In genomic region chr9:124660341-124660801, GRCh38 we compare ENCODE assay signal across 8 cellular contexts.
A peak's percentile ranks its signal among the peaks of the same experiment; 100 is the strongest.
DNase-seq lines count a peak whose midpoint lies in the region; ATAC-seq, FAIRE-seq and TF ChIP-seq lines count a peak whose summit lies in the region.

No MANE protein-coding gene starts in this region.

- H4K20me1 ChIP-seq in DND-41 (ENCODE audit: insufficient read depth, low read length) (peaks cover 5% of the 10 kb centered on the region; the same call in 1 of the 2 replicates), SK-N-SH (ENCODE audit: insufficient read depth) (no peaks in the 10 kb centered on the region)

- H3K9me3 Mint-ChIP-seq in effector memory CD8-positive, alpha-beta T cell: no peaks in the 10 kb centered on the region

- peak; percentile 25; the same call in 2 of the 3 replicates for ATAC-seq in DND-41 (ENCODE audit: insufficient read depth, low read depth)
- no peak for ATAC-seq in effector memory CD8-positive, alpha-beta T cell (replicated peaks)
- ATAC-seq in HG02970 (IDR thresholded peaks at IDR 0.05; ENCODE audit: low FRiP score, unreplicated experiment): no peak
- ATAC-seq in GM18519 (IDR thresholded peaks at IDR 0.05; ENCODE audit: low FRiP score, unreplicated experiment): no peak

- peak overlapping the region; percentile 64 for H2AFZ ChIP-seq in DND-41 (ENCODE audit: low read depth, low read length)
- no peak overlapping the region; the same call in 1 of the 2 replicates for H2AFZ ChIP-seq in SK-N-SH (ENCODE audit: low read depth)

- H3K9ac ChIP-seq in DND-41 (ENCODE audit: low read depth, low read length) (peak overlapping the region; percentile 79), SK-N-SH (peak overlapping the region; percentile 99), mucosa of stomach (ENCODE audit: low read length) (peak overlapping the region; percentile 51)

- H3K4me2 ChIP-seq in DND-41 (ENCODE audit: insufficient read depth, low read length) (peak overlapping the region; percentile 70), SK-N-SH (peak overlapping the region; percentile 64)

- TF ChIP-seq CTCF in DND-41 (IDR thresholded peaks at IDR 0.05; ENCODE audit: borderline replicate concordance, extremely low read depth, low read length, poor library complexity, severe bottlenecking) (no peak), SK-N-SH (IDR thresholded peaks at IDR 0.05) (no peak), D721Med (IDR thresholded peaks at IDR 0.05; ENCODE audit: insufficient read depth, missing control alignments) (no peak)

- peak overlapping the region; percentile 89 for H3K27ac ChIP-seq in DND-41 (ENCODE audit: low read length)
- H3K27ac ChIP-seq in SK-N-SH (ENCODE audit: low read depth in 2 of 2, low read length in 1 of 2): peak overlapping the region; percentile 97 to 100

- H3K27me3 Mint-ChIP-seq in effector memory CD8-positive, alpha-beta T cell: peaks cover 26 to 45% of the 10 kb centered on the region in 2 donors

- H3K36me3 Mint-ChIP-seq in effector memory CD8-positive, alpha-beta T cell (ENCODE audit: insufficient read depth): no peaks in the 10 kb centered on the region

- no peaks in the 10 kb centered on the region for H3K9me2 ChIP-seq in SK-N-SH

- no peak for TF ChIP-seq RAD21 in SK-N-SH (IDR thresholded peaks at IDR 0.05; ENCODE audit: low read length)

- no peak for FAIRE-seq in D721Med (lab: Jason Lieb, UNC)

- peaks cover 42% of the 10 kb centered on the region for H3F3A ChIP-seq in SK-N-SH (replicated peaks; ENCODE audit: insufficient read depth)

- 3% methylated on average over 11 of the region's 11 CpGs for WGBS in SK-N-SH (ENCODE audit: low lambda C conversion rate)

- CTCF ChIA-PET in SK-N-SH (lab: Yijun Ruan, JAX): interaction anchor here (0.7 to 11.8 kb wide), 10 partner anchors 14 to 109 kb away, joined by 3 to 83 read pairs (median 6); no protein-coding TSS in a partner anchor

- H3K79me2 ChIP-seq in DND-41 (ENCODE audit: insufficient read depth, low read length) (peaks cover 69% of the 10 kb centered on the region), SK-N-SH (ENCODE audit: insufficient read depth) (peaks cover 63% of the 10 kb centered on the region)

- POLR2A ChIA-PET in SK-N-SH (lab: Yijun Ruan, JAX): interaction anchor here (0.9 to 2.5 kb wide), 2 partner anchors 36 kb away, joined by 3 to 17 read pairs; no protein-coding TSS in a partner anchor

- DNase-seq in DND-41 (peak; percentile 63), KG1 (lab: John Stamatoyannopoulos, UW) (peak; percentile 57), SK-N-SH (peak; percentile 22), D721Med (ENCODE audit: insufficient read length, low spot score) (no peak)
- no peak for DNase-seq in effector memory CD8-positive, alpha-beta T cell

- peaks cover 7 to 13% of the 10 kb centered on the region in 2 donors for H3K4me1 Mint-ChIP-seq in effector memory CD8-positive, alpha-beta T cell (ENCODE audit: low read depth in 2 of 2)

- H3K4me3 ChIP-seq in DND-41 (ENCODE audit: low read depth in 1 of 2, low read length in 2 of 2) (peak overlapping the region; percentile 37 to 56), SK-N-SH (ENCODE audit: low read depth in 2 of 2, low read length in 1 of 2) (peak overlapping the region; percentile 83 to 85), mucosa of stomach (ENCODE audit: low read length) (no peak overlapping the region)

- H3K4me3 Mint-ChIP-seq in effector memory CD8-positive, alpha-beta T cell: peak overlapping the region; percentile 37 to 82

- H3K9me3 ChIP-seq in DND-41 (ENCODE audit: insufficient read depth, low read length, severe bottlenecking) (no peaks in the 10 kb centered on the region), SK-N-SH (no peaks in the 10 kb centered on the region), mucosa of stomach (ENCODE audit: control insufficient read depth, low read length) (no peaks in the 10 kb centered on the region)

- H3K27me3 ChIP-seq in DND-41 (ENCODE audit: insufficient read depth, low read length, poor library complexity): no peaks in the 10 kb centered on the region
- H3K27me3 ChIP-seq in SK-N-SH (ENCODE audit: insufficient read depth): no peaks in the 10 kb centered on the region
- no peaks in the 10 kb centered on the region for H3K27me3 ChIP-seq in mucosa of stomach (ENCODE audit: control insufficient read depth, insufficient read depth, low read length)

- peak overlapping the region in 1 of 2 donors; percentile 86 for H3K27ac Mint-ChIP-seq in effector memory CD8-positive, alpha-beta T cell

- TF ChIP-seq EP300 in SK-N-SH (IDR thresholded peaks at IDR 0.05; ENCODE audit: borderline replicate concordance in 1 of 2, low read depth in 1 of 2, low read length in 1 of 2): no peak

- H3K36me3 ChIP-seq in DND-41 (ENCODE audit: insufficient read depth, low read length): peaks cover 12% of the 10 kb centered on the region
- H3K36me3 ChIP-seq in SK-N-SH (replicated peaks in 1 of 2; ENCODE audit: control insufficient read depth in 1 of 2, insufficient read depth in 2 of 2, low read length in 1 of 2): peaks cover 0 to 19% of the 10 kb centered on the region in 2 experiments
- no peaks in the 10 kb centered on the region for H3K36me3 ChIP-seq in mucosa of stomach (ENCODE audit: control insufficient read depth, insufficient read depth, low read length)

- H3K4me1 ChIP-seq in DND-41 (ENCODE audit: insufficient read depth, low read length): peaks cover 31% of the 10 kb centered on the region
- H3K4me1 ChIP-seq in SK-N-SH (ENCODE audit: control insufficient read depth in 1 of 2, insufficient read depth in 2 of 2, low read depth in 1 of 2, low read length in 1 of 2): peaks cover 32 to 42% of the 10 kb centered on the region in 2 experiments; a peak in 3 of 4 replicates
- peaks cover 8% of the 10 kb centered on the region for H3K4me1 ChIP-seq in mucosa of stomach (ENCODE audit: control insufficient read depth, insufficient read depth, low read length)

TF ChIP-seq in SK-N-SH, 30 proteins besides CTCF, POLR2A, EP300 and RAD21:
- TF ChIP-seq FOSL2 (IDR thresholded peaks at IDR 0.05; ENCODE audit: borderline replicate concordance, low read depth) (no peak), YY1 (IDR thresholded peaks at IDR 0.05; ENCODE audit: low read depth) (peak; percentile 65; the same call in 1 of the 2 replicates), TEAD4 (IDR thresholded peaks at IDR 0.05; ENCODE audit: borderline replicate concordance, insufficient read depth) (no peak), POLR2AphosphoS5 (IDR thresholded peaks at IDR 0.05; ENCODE audit: low read depth, low read length) (peak; percentile 40), FOXJ3 (CRISPR knock-in tag; IDR thresholded peaks at IDR 0.05) (no peak), MXI1 (IDR thresholded peaks at IDR 0.05; ENCODE audit: low read depth, low read length) (peak; percentile 66; the same call in 1 of the 2 replicates), MAX (IDR thresholded peaks at IDR 0.05; ENCODE audit: low read depth) (peak; percentile 52; the same call in 1 of the 2 replicates), SIN3A (IDR thresholded peaks at IDR 0.05; ENCODE audit: borderline replicate concordance, low read depth, low read length) (peak; percentile 45; the same call in 1 of the 2 replicates)

Comparison
In these comparisons a context has a peak if more than half of its experiments do, and no peak if none do; other contexts are left out.
1. DNase-seq: peak in DND-41 (single experiment), KG1 (single experiment) and SK-N-SH (single experiment); none in effector memory CD8-positive, alpha-beta T cell (0 of 3) and D721Med (single experiment).
2. Peak in every context shown above with its lines, with median percentiles within 50 percentile points of each other: H3K9ac ChIP-seq.